In genomic region chr3:59308001-59308400, GRCh38 we compare ENCODE assay signal across 29 cellular contexts.
"Had no signal": no experiment of that assay in that cellular context is flagged by ENCODE, and none has a peak within 500 bp of the region (broad histone marks: within the 10 kb centered on the region; RNA-seq: fewer than 3 reads in every experiment).

No MANE protein-coding gene starts in this region.

- ATAC-seq: activated CD4-positive, alpha-beta T cell treated with anti-CD3 and anti-CD28 coated beads for 36 hours; activated CD8-positive, alpha-beta memory T cell treated with anti-CD3 and anti-CD28 coated beads, Interleukin-2, amount 10 ng/mL, durations not matched to agents 7 days and 5 days; activated CD8-positive, alpha-beta T cell treated with anti-CD3 and anti-CD28 coated beads, Interleukin-2, amount 10 ng/mL, durations not matched to agents 7 days and 5 days; activated naive CD4-positive, alpha-beta T cell treated with anti-CD3 and anti-CD28 coated beads, Interleukin-2, amount 50 U/mL, for 72 hours; foreskin keratinocyte; gastrocnemius medialis; heart left ventricle had no signal

- H3K9me3 ChIP-seq: colonic mucosa, esophagus muscularis mucosa, gastrocnemius medialis, heart left ventricle had no signal

- H3K27me3 ChIP-seq: brain microvascular endothelial cell, cardiac muscle cell, colonic mucosa, esophagus muscularis mucosa, foreskin keratinocyte, gastrocnemius medialis, heart left ventricle had no signal

- DNase-seq: activated CD4-positive, alpha-beta memory T cell treated with anti-CD3 and anti-CD28 coated beads for 36 hours; activated CD4-positive, alpha-beta T cell treated with anti-CD3 and anti-CD28 coated beads for 36 hours; activated CD4-positive, alpha-beta T cell treated with anti-CD3 and anti-CD28 coated beads, Interleukin-2, amount 10 ng/mL, durations not matched to agents 24 days and 14 days; activated CD4-positive, CD25-positive, alpha-beta regulatory T cell; activated CD4-positive, CD25-positive, alpha-beta regulatory T cell treated with anti-CD3 and anti-CD28 coated beads, Interleukin-2, amount 50 U/mL, for 72 hours; activated CD8-positive, alpha-beta memory T cell treated with anti-CD3 and anti-CD28 coated beads, Interleukin-2, amount 10 ng/mL, durations not matched to agents 7 days and 5 days; activated CD8-positive, alpha-beta memory T cell treated with anti-CD3 and anti-CD28 coated beads, Interleukin-2, amount 50 U/mL, for 4 hours; activated CD8-positive, alpha-beta T cell treated with anti-CD3 and anti-CD28 coated beads, Interleukin-2, amount 10 ng/mL, durations not matched to agents 7 days and 5 days; activated effector memory CD4-positive, alpha-beta T cell treated with anti-CD3 and anti-CD28 coated beads, Interleukin-2, amount 50 U/mL, for 16 hours; activated naive CD4-positive, alpha-beta T cell; activated naive CD4-positive, alpha-beta T cell treated with anti-CD3 and anti-CD28 coated beads, Interleukin-2, amount 10 ng/mL, durations not matched to agents 7 days and 5 days; activated naive CD8-positive, alpha-beta T cell treated with anti-CD3 and anti-CD28 coated beads, Interleukin-2, amount 10 ng/mL, durations not matched to agents 7 days and 5 days; activated T-cell treated with anti-CD3 and anti-CD28 coated beads, Interleukin-2, amount 50 U/mL, for 1 hour; activated T-cell treated with anti-CD3 and anti-CD28 coated beads, Interleukin-2, amount 50 U/mL, for 48 hours; brain microvascular endothelial cell; central memory CD4-positive, alpha-beta T cell; cerebellar nuclear complex; colonic mucosa; effector CD8-positive, alpha-beta T cell; foreskin keratinocyte; gastrocnemius medialis; heart left ventricle; T-helper 2 cell had no signal

- H3K27ac ChIP-seq: brain microvascular endothelial cell, cardiac muscle cell, colonic mucosa, esophagus muscularis mucosa, foreskin keratinocyte, gastrocnemius medialis, heart left ventricle had no signal

- H3K4me3 ChIP-seq: cardiac muscle cell, colonic mucosa, esophagus muscularis mucosa, gastrocnemius medialis, heart left ventricle had no signal

- FAIRE-seq: astrocyte, endometrium, endothelial cell of umbilical vein had no signal

- H3K4me1 ChIP-seq: colonic mucosa, esophagus muscularis mucosa, gastrocnemius medialis, heart left ventricle had no signal

- H3K36me3 ChIP-seq: brain microvascular endothelial cell, cardiac muscle cell, colonic mucosa, esophagus muscularis mucosa, gastrocnemius medialis, heart left ventricle had no signal
